34 cellular contexts compared by ENCODE assay signal in the genomic region with DNA sequence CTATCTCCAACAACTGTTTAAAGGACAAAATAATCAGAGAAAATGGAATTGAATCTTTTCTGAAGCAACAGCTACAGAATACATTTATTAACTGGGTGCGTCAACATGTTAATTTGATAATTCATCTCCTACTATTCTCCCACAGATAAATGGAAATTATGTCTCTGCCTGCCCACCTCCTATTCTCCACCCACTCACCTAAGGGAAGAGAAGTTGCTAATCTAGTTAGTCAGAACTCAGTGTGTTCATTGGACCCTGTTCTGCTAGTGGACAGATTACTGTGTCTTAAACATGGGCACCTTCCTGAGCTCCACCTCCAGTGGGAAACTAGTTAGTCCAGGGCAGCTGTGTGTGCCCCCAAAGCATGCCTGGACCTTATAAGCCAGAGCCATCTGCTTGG. TPM values are rescaled to one million over a fixed set of nuclear protein-coding genes. Genes with fewer than 3 reads are reported as not detected.
"Had no signal": no experiment of that assay in that cellular context is flagged by ENCODE, and none has a peak within 500 bp of the region (broad histone marks: within the 10 kb centered on the region; RNA-seq: fewer than 3 reads in every experiment).

No MANE protein-coding gene starts in this region.

- H3K36me3 Mint-ChIP-seq: activated CD4-positive, alpha-beta memory T cell treated with anti-CD3 and anti-CD28 coated beads for 36 hours; activated CD8-positive, alpha-beta memory T cell treated with anti-CD3 and anti-CD28 coated beads, Interleukin-2, amount 10 ng/mL, durations not matched to agents 7 days and 5 days; activated naive CD4-positive, alpha-beta T cell treated with anti-CD3 and anti-CD28 coated beads, Interleukin-2, amount 50 U/mL, for 24 hours; activated naive CD8-positive, alpha-beta T cell treated with anti-CD3 and anti-CD28 coated beads for 36 hours; WTC11 had no signal

- DNase-seq: activated CD4-positive, alpha-beta memory T cell treated with anti-CD3 and anti-CD28 coated beads for 36 hours; activated CD4-positive, alpha-beta T cell treated with anti-CD3 and anti-CD28 coated beads for 1 hour; activated CD4-positive, alpha-beta T cell treated with anti-CD3 and anti-CD28 coated beads for 4 hours; activated CD8-positive, alpha-beta memory T cell treated with anti-CD3 and anti-CD28 coated beads, Interleukin-2, amount 10 ng/mL, durations not matched to agents 7 days and 5 days; activated CD8-positive, alpha-beta memory T cell treated with anti-CD3 and anti-CD28 coated beads, Interleukin-2, amount 50 U/mL, for 4 hours; activated CD8-positive, alpha-beta T cell treated with anti-CD3 and anti-CD28 coated beads, Interleukin-2, amount 10 ng/mL, durations not matched to agents 7 days and 5 days; activated effector memory CD4-positive, alpha-beta T cell treated with anti-CD3 and anti-CD28 coated beads, Interleukin-2, amount 50 U/mL, for 16 hours; activated naive CD4-positive, alpha-beta T cell treated with anti-CD3 and anti-CD28 coated beads for 36 hours; activated naive CD8-positive, alpha-beta T cell treated with anti-CD3 and anti-CD28 coated beads for 36 hours; activated naive CD8-positive, alpha-beta T cell treated with anti-CD3 and anti-CD28 coated beads, Interleukin-2, amount 50 U/mL, for 24 hours; activated T-cell treated with anti-CD3 and anti-CD28 coated beads, Interleukin-2, amount 50 U/mL, for 1 hour; activated T-cell treated with anti-CD3 and anti-CD28 coated beads, Interleukin-2, amount 50 U/mL, for 48 hours; adrenal gland; anterior cingulate cortex; brain microvascular endothelial cell; cortex of kidney; dermis blood vessel endothelial cell; effector CD8-positive, alpha-beta T cell; esophagus squamous epithelium; foreskin melanocyte; heart right ventricle; T-helper 2 cell had no signal

- H3K9me3 Mint-ChIP-seq: activated CD4-positive, alpha-beta memory T cell treated with anti-CD3 and anti-CD28 coated beads for 36 hours; activated naive CD4-positive, alpha-beta T cell treated with anti-CD3 and anti-CD28 coated beads for 36 hours; activated naive CD4-positive, alpha-beta T cell treated with anti-CD3 and anti-CD28 coated beads, Interleukin-2, amount 50 U/mL, for 24 hours; activated naive CD8-positive, alpha-beta T cell treated with anti-CD3 and anti-CD28 coated beads for 36 hours; activated naive CD8-positive, alpha-beta T cell treated with anti-CD3 and anti-CD28 coated beads, Interleukin-2, amount 50 U/mL, for 24 hours; activated T-helper 1 cell treated with anti-CD3 and anti-CD28 coated beads, Interleukin-12 subunit alpha, Interleukin-12 subunit beta, Interleukin-2, Interleukin-4 antibody, amounts not matched to agents 30 ng/mL and 10 ng/mL and 1 ng/mL, durations not matched to agents 14 hours and 24 hours and 36 hours; activated T-helper 2 cell treated with anti-CD3 and anti-CD28 coated beads, Interferon-gamma antibody, Interleukin-2, Interleukin-4, amounts not matched to agents 10 μg/mL and 5 μg/mL and 100 μg/mL, durations not matched to agents 14 hours and 24 hours and 36 hours; WTC11 had no signal

- H3K27ac Mint-ChIP-seq: activated CD4-positive, alpha-beta memory T cell treated with anti-CD3 and anti-CD28 coated beads for 36 hours; activated CD8-positive, alpha-beta memory T cell treated with anti-CD3 and anti-CD28 coated beads, Interleukin-2, amount 10 ng/mL, durations not matched to agents 7 days and 5 days; activated CD8-positive, alpha-beta T cell treated with anti-CD3 and anti-CD28 coated beads, Interleukin-2, amount 10 ng/mL, durations not matched to agents 7 days and 5 days; activated naive CD4-positive, alpha-beta T cell treated with anti-CD3 and anti-CD28 coated beads for 36 hours; activated naive CD4-positive, alpha-beta T cell treated with anti-CD3 and anti-CD28 coated beads, Interleukin-2, amount 50 U/mL, for 24 hours; activated naive CD8-positive, alpha-beta T cell treated with anti-CD3 and anti-CD28 coated beads for 36 hours; activated naive CD8-positive, alpha-beta T cell treated with anti-CD3 and anti-CD28 coated beads, Interleukin-2, amount 50 U/mL, for 24 hours; activated T-helper 1 cell treated with anti-CD3 and anti-CD28 coated beads, Interleukin-12 subunit alpha, Interleukin-12 subunit beta, Interleukin-2, Interleukin-4 antibody, amounts not matched to agents 30 ng/mL and 10 ng/mL and 1 ng/mL, durations not matched to agents 14 hours and 24 hours and 36 hours; activated T-helper 2 cell treated with anti-CD3 and anti-CD28 coated beads, Interferon-gamma antibody, Interleukin-2, Interleukin-4, amounts not matched to agents 10 μg/mL and 5 μg/mL and 100 μg/mL, durations not matched to agents 14 hours and 24 hours and 36 hours; WTC11 had no signal

- H3K4me1 Mint-ChIP-seq: activated CD8-positive, alpha-beta memory T cell treated with anti-CD3 and anti-CD28 coated beads, Interleukin-2, amount 10 ng/mL, durations not matched to agents 7 days and 5 days; activated naive CD4-positive, alpha-beta T cell treated with anti-CD3 and anti-CD28 coated beads, Interleukin-2, amount 50 U/mL, for 24 hours; activated naive CD8-positive, alpha-beta T cell treated with anti-CD3 and anti-CD28 coated beads, Interleukin-2, amount 50 U/mL, for 24 hours had no signal

- H3K27me3 Mint-ChIP-seq: activated naive CD4-positive, alpha-beta T cell treated with anti-CD3 and anti-CD28 coated beads, Interleukin-2, amount 50 U/mL, for 24 hours; activated naive CD8-positive, alpha-beta T cell treated with anti-CD3 and anti-CD28 coated beads for 36 hours; activated naive CD8-positive, alpha-beta T cell treated with anti-CD3 and anti-CD28 coated beads, Interleukin-2, amount 50 U/mL, for 24 hours had no signal

- H3K4me3 Mint-ChIP-seq: activated CD4-positive, alpha-beta memory T cell treated with anti-CD3 and anti-CD28 coated beads for 36 hours; activated CD8-positive, alpha-beta memory T cell treated with anti-CD3 and anti-CD28 coated beads, Interleukin-2, amount 10 ng/mL, durations not matched to agents 7 days and 5 days; activated CD8-positive, alpha-beta T cell treated with anti-CD3 and anti-CD28 coated beads, Interleukin-2, amount 10 ng/mL, durations not matched to agents 7 days and 5 days; activated naive CD4-positive, alpha-beta T cell treated with anti-CD3 and anti-CD28 coated beads for 36 hours; activated naive CD4-positive, alpha-beta T cell treated with anti-CD3 and anti-CD28 coated beads, Interleukin-2, amount 50 U/mL, for 24 hours; activated naive CD8-positive, alpha-beta T cell treated with anti-CD3 and anti-CD28 coated beads for 36 hours; activated naive CD8-positive, alpha-beta T cell treated with anti-CD3 and anti-CD28 coated beads, Interleukin-2, amount 50 U/mL, for 24 hours; activated T-helper 1 cell treated with anti-CD3 and anti-CD28 coated beads, Interleukin-12 subunit alpha, Interleukin-12 subunit beta, Interleukin-2, Interleukin-4 antibody, amounts not matched to agents 30 ng/mL and 10 ng/mL and 1 ng/mL, durations not matched to agents 14 hours and 24 hours and 36 hours; WTC11 had no signal

- ATAC-seq: activated CD8-positive, alpha-beta memory T cell treated with anti-CD3 and anti-CD28 coated beads, Interleukin-2, amount 10 ng/mL, durations not matched to agents 7 days and 5 days; activated CD8-positive, alpha-beta T cell treated with anti-CD3 and anti-CD28 coated beads, Interleukin-2, amount 10 ng/mL, durations not matched to agents 7 days and 5 days; activated naive CD8-positive, alpha-beta T cell treated with anti-CD3 and anti-CD28 coated beads, Interleukin-2, amount 50 U/mL, for 24 hours; gastroesophageal sphincter; heart right ventricle had no signal

- H3K27ac ChIP-seq: adrenal gland, brain microvascular endothelial cell, epithelial cell of prostate, esophagus squamous epithelium, gastroesophageal sphincter, heart right ventricle had no signal

RNA-seq across cellular contexts. Expression of gene METTL24, which starts 41.0 kb away (rescaled TPM):
- total RNA-seq: activated CD4-positive, alpha-beta memory T cell treated with anti-CD3 and anti-CD28 coated beads for 36 hours; activated CD8-positive, alpha-beta memory T cell treated with anti-CD3 and anti-CD28 coated beads for 36 hours; activated CD8-positive, alpha-beta memory T cell treated with anti-CD3 and anti-CD28 coated beads, Interleukin-2, amount 10 ng/mL, durations not matched to agents 7 days and 5 days; activated CD8-positive, alpha-beta T cell treated with anti-CD3 and anti-CD28 coated beads, Interleukin-2, amount 10 ng/mL, durations not matched to agents 7 days and 5 days; activated naive CD4-positive, alpha-beta T cell treated with anti-CD3 and anti-CD28 coated beads for 36 hours; activated T-helper 1 cell treated with anti-CD3 and anti-CD28 coated beads, Interleukin-12 subunit alpha, Interleukin-12 subunit beta, Interleukin-2, Interleukin-4 antibody, amounts not matched to agents 30 ng/mL and 10 ng/mL and 1 ng/mL, durations not matched to agents 14 hours and 24 hours and 36 hours; activated T-helper 2 cell treated with anti-CD3 and anti-CD28 coated beads, Interferon-gamma antibody, Interleukin-2, Interleukin-4, amounts not matched to agents 10 μg/mL and 5 μg/mL and 100 μg/mL, durations not matched to agents 14 hours and 24 hours and 36 hours; bronchial epithelial cell; dermis blood vessel endothelial cell; endothelial cell of umbilical vein; fibroblast of villous mesenchyme; glomerular endothelial cell; T-helper 1 cell treated with Interleukin-12 subunit alpha and Interleukin-12 subunit beta and Interleukin-4 antibody, amounts not matched to agents 30 ng/mL and 1 ng/mL, for 36 hours had no signal
